Comparison of ENCODE assay signal across 10 cellular contexts in genomic region chr17:81189670-81190530, GRCh38. TPM values are rescaled to one million over a fixed set of nuclear protein-coding genes. Genes with fewer than 3 reads are reported as not detected.
A peak's percentile ranks its signal among the peaks of the same experiment; 100 is the strongest.
DNase-seq lines count a peak whose midpoint lies in the region; ATAC-seq and TF ChIP-seq lines count a peak whose summit lies in the region.
"Had no signal": no experiment of that assay in that cellular context is flagged by ENCODE, and none has a peak within 500 bp of the region (broad histone marks: within the 10 kb centered on the region; RNA-seq: fewer than 3 reads in every experiment).

No MANE protein-coding gene starts in this region.

- no peaks in the 10 kb centered on the region for H3K9me3 ChIP-seq in mucosa of descending colon

- H3K27me3 Mint-ChIP-seq in stimulated activated memory B cell treated with anti-CD40 and anti-IgM and Interleukin-4, amounts not matched to agents 10 μg/mL and 1 μg/mL and 100 μg/mL, for 72 hours, result no peaks in the 10 kb centered on the region

- H3K36me3 Mint-ChIP-seq in stimulated activated memory B cell treated with anti-CD40 and anti-IgM and Interleukin-4, amounts not matched to agents 10 μg/mL and 1 μg/mL and 100 μg/mL, for 72 hours, result peaks cover 17% of the 10 kb centered on the region

- H3K36me3 ChIP-seq in H7 (replicated peaks; ENCODE audit: control insufficient read depth, insufficient read depth, low read length) (peaks cover 3% of the 10 kb centered on the region; the same call in 1 of the 2 replicates), mucosa of descending colon (ENCODE audit: low read depth) (no peaks in the 10 kb centered on the region)

- intact Hi-C loops in mucosa of descending colon (cut with DNase I, micrococcal nuclease), result no loop called here

- no peak overlapping the region for H3K4me3 Mint-ChIP-seq in stimulated activated memory B cell treated with anti-CD40 and anti-IgM and Interleukin-4, amounts not matched to agents 10 μg/mL and 1 μg/mL and 100 μg/mL, for 72 hours
- H3K4me3 Mint-ChIP-seq: neural crest cell had no signal

- H3K4me3 ChIP-seq in H7 (ENCODE audit: insufficient read depth, low read depth, low read length) (no peak overlapping the region), astrocyte of the cerebellum (ENCODE audit: low read depth, low read length) (no peak overlapping the region), mucosa of descending colon (no peak overlapping the region)

- H3K27me3 ChIP-seq in H7 (ENCODE audit: control insufficient read depth, insufficient read depth, low read length), result no peaks in the 10 kb centered on the region

- no peak overlapping the region for H3K27ac Mint-ChIP-seq in stimulated activated memory B cell treated with anti-CD40 and anti-IgM and Interleukin-4, amounts not matched to agents 10 μg/mL and 1 μg/mL and 100 μg/mL, for 72 hours

- TF ChIP-seq CTCF in astrocyte of the cerebellum (IDR thresholded peaks at IDR 0.05; ENCODE audit: low read depth, low read length, missing control alignments) (peak; percentile 22), mucosa of descending colon (IDR thresholded peaks at IDR 0.05) (no peak)

- H3K4me1 Mint-ChIP-seq in stimulated activated memory B cell treated with anti-CD40 and anti-IgM and Interleukin-4, amounts not matched to agents 10 μg/mL and 1 μg/mL and 100 μg/mL, for 72 hours, result no peaks in the 10 kb centered on the region
- H3K4me1 Mint-ChIP-seq: neural crest cell had no signal

- DNase-seq in H7 (peak; percentile 85), astrocyte of the cerebellum (ENCODE audit: low read depth) (no peak), mucosa of descending colon (no peak), KBM-7 (no peak)
- DNase-seq: activated CD4-positive, alpha-beta T cell treated with anti-CD3 and anti-CD28 coated beads for 48 hours; MM.1S had no signal

- no peaks in the 10 kb centered on the region for H3K9me3 Mint-ChIP-seq in stimulated activated memory B cell treated with anti-CD40 and anti-IgM and Interleukin-4, amounts not matched to agents 10 μg/mL and 1 μg/mL and 100 μg/mL, for 72 hours
- H3K9me3 Mint-ChIP-seq: neural crest cell had no signal

- no peaks in the 10 kb centered on the region for H3K4me1 ChIP-seq in mucosa of descending colon (ENCODE audit: low read depth)

- in situ Hi-C loops in astrocyte of the cerebellum (cut with HindIII; ENCODE audit: low sequenced_read_pairs) (loop anchor here (5.0 kb wide), 1 partner anchor 48 kb away; no protein-coding TSS in a partner anchor), KBM-7 (cut with MboI; ENCODE audit: low pct_unique_long_range_greater_than_20kb, low sequenced_read_pairs) (no loop called here)

- ATAC-seq in mucosa of descending colon (peak; percentile 8), HG03378 (IDR thresholded peaks at IDR 0.05; ENCODE audit: unreplicated experiment) (no peak)
- no peak for ATAC-seq in stimulated activated memory B cell treated with anti-CD40 and anti-IgM and Interleukin-4, amounts not matched to agents 10 μg/mL and 1 μg/mL and 100 μg/mL, for 72 hours

RNA-seq across cellular contexts. Expression of gene AATK, which starts 23.9 kb away (rescaled TPM):
- 1.5 and 2.0 TPM in 2 replicates for total RNA-seq in H7 (2014; rRNA removed; shearing (Covaris generic))
- 10 to 100 TPM in 2 of 3 donors, 1 to 10 TPM in 1; 9.9 to 23.8 (median 15.6) TPM for total RNA-seq in mucosa of descending colon

RNA-seq across cellular contexts. Expression of gene PVALEF, which starts 24.6 kb away (rescaled TPM):
- not detected in 2 replicates for total RNA-seq in H7 (2014; rRNA removed; shearing (Covaris generic))
- not detected for total RNA-seq in mucosa of descending colon
- total RNA-seq: G401, neural crest cell had no signal

RNA-seq across cellular contexts. Expression of gene CEP131, which starts 32.9 kb away (rescaled TPM):
- 20.2 and 24.7 TPM in 2 replicates for total RNA-seq in H7 (2014; rRNA removed; shearing (Covaris generic))
- 1 to 10 TPM; 5.7 to 9.3 (median 8.7) TPM for total RNA-seq in mucosa of descending colon

RNA-seq across cellular contexts. Expression of gene TEPSIN, which starts 49.0 kb away (rescaled TPM):
- total RNA-seq in H7 (2014; rRNA removed; shearing (Covaris generic)), result 18.1 and 19.8 TPM in 2 replicates
- total RNA-seq in mucosa of descending colon, result 10 to 100 TPM; 37.4 to 60.2 (median 50.0) TPM

RNA-seq across cellular contexts. Expression of gene NDUFAF8, which starts 49.2 kb away (rescaled TPM):
- 32.6 and 38.8 TPM in 2 replicates for total RNA-seq in H7 (2014; rRNA removed; shearing (Covaris generic))
- total RNA-seq in mucosa of descending colon, result 10 to 100 TPM; 24.5 to 31.6 (median 31.2) TPM
